10 cellular contexts compared by ENCODE assay signal in the genomic region with DNA sequence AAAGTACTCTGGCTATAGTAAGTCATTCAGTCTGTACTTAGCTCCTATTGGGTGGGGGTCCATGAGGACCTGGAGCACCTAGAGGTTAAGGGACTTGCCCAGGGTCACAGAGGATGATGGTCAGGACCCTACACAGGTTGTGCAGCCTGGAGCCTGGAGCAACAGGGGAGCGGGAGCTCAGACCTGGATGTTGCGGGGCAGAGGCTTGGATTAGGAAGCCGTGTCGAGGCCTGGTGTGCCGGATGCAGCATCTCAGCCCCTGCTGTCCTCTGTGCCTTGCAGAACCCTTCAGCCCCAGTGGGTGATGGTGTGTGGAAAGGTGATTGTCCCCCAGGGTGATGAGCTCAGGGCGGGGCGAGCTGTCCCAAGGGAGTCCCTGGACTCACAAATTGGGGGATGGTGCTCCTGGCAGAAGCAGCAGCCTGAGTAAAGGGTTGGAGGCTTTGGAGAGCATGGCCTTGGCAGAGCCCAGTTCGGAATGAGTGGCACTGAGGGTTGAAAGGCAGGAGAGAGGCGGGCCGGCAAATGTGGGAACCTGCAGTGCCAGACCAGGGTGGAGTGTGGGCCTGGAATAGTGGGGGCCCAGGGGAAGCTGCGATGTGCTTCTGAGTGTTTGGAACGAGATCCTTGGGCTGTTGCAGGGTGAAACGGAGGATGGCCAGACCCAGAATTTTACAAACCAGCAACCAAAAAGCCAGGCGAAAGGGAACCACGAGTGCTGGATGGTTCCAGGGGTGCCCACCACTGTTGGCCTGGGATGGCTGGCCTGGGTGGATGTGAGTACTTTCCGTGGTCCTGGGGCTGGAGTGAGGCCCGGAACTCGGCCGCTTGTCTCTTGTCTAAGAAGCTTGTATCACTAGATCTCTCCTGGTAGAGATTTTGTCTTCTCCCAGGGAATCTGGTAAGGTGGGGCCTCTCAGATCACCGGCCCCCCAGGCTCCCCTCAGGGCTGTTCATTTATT. TPM values are rescaled to one million over a fixed set of nuclear protein-coding genes. Genes with fewer than 3 reads are reported as not detected.
A peak's percentile ranks its signal among the peaks of the same experiment; 100 is the strongest.
DNase-seq lines count a peak whose midpoint lies in the region; FAIRE-seq and TF ChIP-seq lines count a peak whose summit lies in the region.
"Had no signal": no experiment of that assay in that cellular context is flagged by ENCODE, and none has a peak within 500 bp of the region (broad histone marks: within the 10 kb centered on the region; RNA-seq: fewer than 3 reads in every experiment).

No MANE protein-coding gene starts in this region.

- no peaks in the 10 kb centered on the region for H3K27me3 ChIP-seq in astrocyte (ENCODE audit: insufficient read depth, low read length)
- H3K27me3 ChIP-seq in mesendoderm (ENCODE audit: insufficient read depth, low read length, poor library complexity) = no peaks in the 10 kb centered on the region
- H3K27me3 ChIP-seq in transverse colon = no peaks in the 10 kb centered on the region

- H3K56ac ChIP-seq in mesendoderm (ENCODE audit: low read length) = peak overlapping the region; percentile 34

- no peaks in the 10 kb centered on the region for H3K36me3 ChIP-seq in astrocyte (ENCODE audit: insufficient read depth, low read length)
- no peaks in the 10 kb centered on the region for H3K36me3 ChIP-seq in mesendoderm (ENCODE audit: control insufficient read depth, insufficient read depth, low read length)
- H3K36me3 ChIP-seq in transverse colon = no peaks in the 10 kb centered on the region

- peaks cover 18% of the 10 kb centered on the region for H3K79me1 ChIP-seq in mesendoderm (ENCODE audit: low read length)

- H4K8ac ChIP-seq in mesendoderm (ENCODE audit: low read depth, low read length) = no peak overlapping the region

- no CpG with 5 or more reads among the region's 20 CpGs for WGBS in mesendoderm (ENCODE audit: extremely low coverage, insufficient coverage, low lambda C conversion rate)
- 87% methylated on average over 20 of the region's 20 CpGs; no CpG with 5 or more reads in 1 of the 2 donors for WGBS in transverse colon (ENCODE audit: low coverage in 1 of 2), 2 donors

- peak overlapping the region; percentile 7 for H3K4me3 Mint-ChIP-seq in activated naive CD4-positive, alpha-beta T cell treated with anti-CD3 and anti-CD28 coated beads, Interleukin-2, amount 50 U/mL, for 24 hours
- H3K4me3 Mint-ChIP-seq in astrocyte (ENCODE audit: unreplicated experiment) = peak overlapping the region; percentile 62

- in situ Hi-C loops in transverse colon (cut with MboI; ENCODE audit: low pct_ligation_motif_present in 1 of 4, low pct_unique_long_range_greater_than_20kb in 1 of 4, low sequenced_read_pairs in 3 of 4) = no loop called here

- no peak for FAIRE-seq in astrocyte (lab: Jason Lieb, UNC)

- H3K9me3 Mint-ChIP-seq in activated naive CD4-positive, alpha-beta T cell treated with anti-CD3 and anti-CD28 coated beads, Interleukin-2, amount 50 U/mL, for 24 hours = no peaks in the 10 kb centered on the region
- no peaks in the 10 kb centered on the region for H3K9me3 Mint-ChIP-seq in astrocyte (ENCODE audit: unreplicated experiment)

- peaks cover 57% of the 10 kb centered on the region for H4K20me1 ChIP-seq in astrocyte (ENCODE audit: insufficient read depth, low read length)

- no peak overlapping the region for H3K27ac Mint-ChIP-seq in activated naive CD4-positive, alpha-beta T cell treated with anti-CD3 and anti-CD28 coated beads, Interleukin-2, amount 50 U/mL, for 24 hours
- H3K27ac Mint-ChIP-seq in astrocyte (ENCODE audit: unreplicated experiment) = no peak overlapping the region

- H3K4me1 Mint-ChIP-seq in activated naive CD4-positive, alpha-beta T cell treated with anti-CD3 and anti-CD28 coated beads, Interleukin-2, amount 50 U/mL, for 24 hours = peaks cover 26% of the 10 kb centered on the region
- H3K4me1 Mint-ChIP-seq in astrocyte (ENCODE audit: low read depth, unreplicated experiment) = no peaks in the 10 kb centered on the region

- H3K27ac ChIP-seq in astrocyte (ENCODE audit: low read depth, low read length) (no peak overlapping the region), mesendoderm (ENCODE audit: low read depth, low read length) (no peak overlapping the region), transverse colon (peak overlapping the region; percentile 89 to 94 (median 93))

- H2AFZ ChIP-seq in astrocyte (ENCODE audit: low read depth, low read length) = no peak overlapping the region

- H4K5ac ChIP-seq in mesendoderm (ENCODE audit: low read length) = no peak overlapping the region

- DNase-seq in activated naive CD4-positive, alpha-beta T cell (lab: John Stamatoyannopoulos, UW) = no peak
- no peak for DNase-seq in astrocyte (ENCODE audit: low read depth)
- DNase-seq in mesendoderm = no peak
- DNase-seq in transverse colon = no peak
- no peak for DNase-seq in DMS153 treated with DMSO at 0.1 percent for 48 hours (lab: John Stamatoyannopoulos, UW; ENCODE audit: unreplicated experiment)
- DNase-seq in COR-L47 (lab: John Stamatoyannopoulos, UW) = no peak
- no peak for DNase-seq in NCI-H510A treated with DMSO at 0.1 percent for 48 hours (lab: John Stamatoyannopoulos, UW)
- DNase-seq: activated CD4-positive, CD25-positive, alpha-beta regulatory T cell treated with anti-CD3 and anti-CD28 coated beads, Interleukin-2, amount 50 U/mL, for 72 hours; aorta had no signal

- no peak overlapping the region for H3K4ac ChIP-seq in mesendoderm (ENCODE audit: low read depth, low read length)

- no peak overlapping the region for H2BK15ac ChIP-seq in mesendoderm (replicated peaks; ENCODE audit: low read depth)

- no peak for TF ChIP-seq CTCF in astrocyte (IDR thresholded peaks at IDR 0.05; ENCODE audit: insufficient read depth, low read depth, low read length)
- no peak for TF ChIP-seq CTCF in transverse colon (IDR thresholded peaks at IDR 0.05)

- no peak for TF ChIP-seq POLR2A in transverse colon (IDR thresholded peaks at IDR 0.05)

- H2BK120ac ChIP-seq in mesendoderm (ENCODE audit: low read depth, low read length) = no peak overlapping the region

- H3K4me3 ChIP-seq in astrocyte (ENCODE audit: insufficient read depth, low read depth, low read length) = no peak overlapping the region
- no peak overlapping the region for H3K4me3 ChIP-seq in mesendoderm (ENCODE audit: low read length)
- no peak overlapping the region for H3K4me3 ChIP-seq in transverse colon

- H3K9ac ChIP-seq in astrocyte (ENCODE audit: low read length) = no peak overlapping the region
- H3K9ac ChIP-seq in mesendoderm (ENCODE audit: low read length) = no peak overlapping the region

- intact Hi-C loops in transverse colon (cut with DNase I; ENCODE audit: low total_unique reads) = no loop called here

- no peak overlapping the region for H3K4me2 ChIP-seq in astrocyte (ENCODE audit: low read length)
- no peak overlapping the region for H3K4me2 ChIP-seq in mesendoderm (ENCODE audit: low read length)

- no peak overlapping the region for H2AK5ac ChIP-seq in mesendoderm (ENCODE audit: low read length)

- no peak overlapping the region for H3K23ac ChIP-seq in mesendoderm (ENCODE audit: low read length)

- H3K79me2 ChIP-seq in astrocyte (ENCODE audit: insufficient read depth, low read length) = peaks cover 57% of the 10 kb centered on the region
- H3K79me2 ChIP-seq in mesendoderm (ENCODE audit: control insufficient read depth, insufficient read depth, low read length) = peaks cover 29% of the 10 kb centered on the region

- H3K36me3 Mint-ChIP-seq in activated naive CD4-positive, alpha-beta T cell treated with anti-CD3 and anti-CD28 coated beads, Interleukin-2, amount 50 U/mL, for 24 hours = no peaks in the 10 kb centered on the region
- peaks cover 2% of the 10 kb centered on the region for H3K36me3 Mint-ChIP-seq in astrocyte (ENCODE audit: low read depth, unreplicated experiment)

- peaks cover 15% of the 10 kb centered on the region for H3K4me1 ChIP-seq in astrocyte (ENCODE audit: insufficient read depth, low read length)
- no peaks in the 10 kb centered on the region for H3K4me1 ChIP-seq in mesendoderm (ENCODE audit: control insufficient read depth, low read depth, low read length)
- peaks cover 24 to 61% (median 37%) of the 10 kb centered on the region in 4 donors for H3K4me1 ChIP-seq in transverse colon

- H3K9me3 ChIP-seq in astrocyte (ENCODE audit: insufficient read depth, low read depth, low read length) (no peaks in the 10 kb centered on the region), transverse colon (no peaks in the 10 kb centered on the region)

- TF ChIP-seq EP300 in transverse colon (IDR thresholded peaks at IDR 0.05; ENCODE audit: low read depth) = no peak

- H2BK5ac ChIP-seq in mesendoderm (ENCODE audit: low read length) = no peak overlapping the region

- no peak overlapping the region for H3K18ac ChIP-seq in mesendoderm (ENCODE audit: low read length)

- H3K27me3 Mint-ChIP-seq in activated naive CD4-positive, alpha-beta T cell treated with anti-CD3 and anti-CD28 coated beads, Interleukin-2, amount 50 U/mL, for 24 hours = no peaks in the 10 kb centered on the region
- no peaks in the 10 kb centered on the region for H3K27me3 Mint-ChIP-seq in astrocyte (ENCODE audit: low read depth, unreplicated experiment)

RNA-seq across cellular contexts. Expression of a gene that starts 2.9 kb away (rescaled TPM):
- total RNA-seq in astrocyte = 8.4 and 9.5 TPM in 2 replicates
- 10.7 TPM for polyA plus RNA-seq in mesendoderm (2013, experiment 1 of 2)
- polyA plus RNA-seq in mesendoderm (2013, experiment 2 of 2) = 11.4 TPM
- total RNA-seq in transverse colon = 10 to 100 TPM; 16.8 to 25.4 (median 20.7) TPM

RNA-seq across cellular contexts. Expression of a gene that starts 38.6 kb away (rescaled TPM):
- 3.2 and 4.1 TPM in 2 replicates for total RNA-seq in astrocyte
- polyA plus RNA-seq in mesendoderm (2013, experiment 1 of 2) = 9.4 TPM
- 10.2 TPM for polyA plus RNA-seq in mesendoderm (2013, experiment 2 of 2)
- total RNA-seq in transverse colon = 100 to 1,000 TPM in 1 of 4 donors, 10 to 100 TPM in 3; 17.9 to 119 (median 43.6) TPM

Comparison
In these comparisons a context has a peak if more than half of its experiments do, and no peak if none do; other contexts are left out.
1. H3K27ac ChIP-seq: peak in transverse colon (4 of 4); none in astrocyte (single experiment) and mesendoderm (single experiment).